Comparison of ENCODE assay signal across 1 cellular context in genomic region chr1:154628122-154628405, GRCh38.
A peak's percentile ranks its signal among the peaks of the same experiment; 100 is the strongest.
TF ChIP-seq lines count a peak whose summit lies in the region.

No MANE protein-coding gene starts in this region.

TF ChIP-seq in K562, 482 proteins besides CTCF, POLR2A, EP300 and RAD21 (continued from another document and continues in another):
- TF ChIP-seq TRIM25 (IDR thresholded peaks at IDR 0.05; ENCODE audit: borderline replicate concordance) (no peak), ATF7 (IDR thresholded peaks at IDR 0.05) (no peak), HNRNPLL (IDR thresholded peaks at IDR 0.05; ENCODE audit: low read depth, low read length, poor library complexity, severe bottlenecking) (no peak), NR2C2 (CRISPR knock-in tag; IDR thresholded peaks at IDR 0.05) (no peak), NR2C2 (tag; IDR thresholded peaks at IDR 0.05) (0 out of 2 replicates have a peak, but pooled peaks have one; percentile 19), ZBTB40 (IDR thresholded peaks at IDR 0.05) (0 out of 2 replicates have a peak, but pooled peaks have one; percentile 65), ZBTB40 (CRISPR knock-in tag; IDR thresholded peaks at IDR 0.05) (no peak), HMG20B (CRISPR knock-in tag; IDR thresholded peaks at IDR 0.05) (no peak), LCOR (CRISPR knock-in tag; IDR thresholded peaks at IDR 0.05) (no peak), ELF4 (CRISPR knock-in tag; IDR thresholded peaks at IDR 0.05) (no peak), MTA2 (IDR thresholded peaks at IDR 0.05; ENCODE audit: low read depth) (no peak), GATAD2B (IDR thresholded peaks at IDR 0.05; ENCODE audit: borderline replicate concordance) (no peak), CEBPG (CRISPR knock-in tag; IDR thresholded peaks at IDR 0.05) (no peak), CEBPG (tag; conservative IDR thresholded peaks at IDR 0.05 in 1 of 2, IDR thresholded peaks at IDR 0.05 in 1 of 2) (0 out of 4 replicates have a peak, but pooled peaks of 1 of the 2 experiments have one; percentile 26), MYNN (IDR thresholded peaks at IDR 0.05) (no peak), MYNN (CRISPR knock-in tag; IDR thresholded peaks at IDR 0.05) (no peak), ZMIZ1 (IDR thresholded peaks at IDR 0.05; ENCODE audit: low read depth in 2 of 2, low read length in 2 of 2) (no peak), HDAC2 (IDR thresholded peaks at IDR 0.05) (peak; percentile 55; the same call in 1 of the 2 replicates), BRD9 (IDR thresholded peaks at IDR 0.05; ENCODE audit: low read depth, partially characterized antibody) (peak; percentile 39), CBX5 (IDR thresholded peaks at IDR 0.05; ENCODE audit: borderline replicate concordance, low read depth) (0 out of 2 replicates have a peak, but pooled peaks have one; percentile 6)
- TF ChIP-seq, protein P1, sequence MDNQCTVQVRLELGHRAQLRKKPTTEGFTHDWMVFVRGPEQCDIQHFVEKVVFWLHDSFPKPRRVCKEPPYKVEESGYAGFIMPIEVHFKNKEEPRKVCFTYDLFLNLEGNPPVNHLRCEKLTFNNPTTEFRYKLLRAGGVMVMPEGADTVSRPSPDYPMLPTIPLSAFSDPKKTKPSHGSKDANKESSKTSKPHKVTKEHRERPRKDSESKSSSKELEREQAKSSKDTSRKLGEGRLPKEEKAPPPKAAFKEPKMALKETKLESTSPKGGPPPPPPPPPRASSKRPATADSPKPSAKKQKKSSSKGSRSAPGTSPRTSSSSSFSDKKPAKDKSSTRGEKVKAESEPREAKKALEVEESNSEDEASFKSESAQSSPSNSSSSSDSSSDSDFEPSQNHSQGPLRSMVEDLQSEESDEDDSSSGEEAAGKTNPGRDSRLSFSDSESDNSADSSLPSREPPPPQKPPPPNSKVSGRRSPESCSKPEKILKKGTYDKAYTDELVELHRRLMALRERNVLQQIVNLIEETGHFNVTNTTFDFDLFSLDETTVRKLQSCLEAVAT (IDR thresholded peaks at IDR 0.05), result peak in 1 of 2 experiments; percentile 70; a peak in 1 of 4 replicates
- TF ChIP-seq, protein P2, sequence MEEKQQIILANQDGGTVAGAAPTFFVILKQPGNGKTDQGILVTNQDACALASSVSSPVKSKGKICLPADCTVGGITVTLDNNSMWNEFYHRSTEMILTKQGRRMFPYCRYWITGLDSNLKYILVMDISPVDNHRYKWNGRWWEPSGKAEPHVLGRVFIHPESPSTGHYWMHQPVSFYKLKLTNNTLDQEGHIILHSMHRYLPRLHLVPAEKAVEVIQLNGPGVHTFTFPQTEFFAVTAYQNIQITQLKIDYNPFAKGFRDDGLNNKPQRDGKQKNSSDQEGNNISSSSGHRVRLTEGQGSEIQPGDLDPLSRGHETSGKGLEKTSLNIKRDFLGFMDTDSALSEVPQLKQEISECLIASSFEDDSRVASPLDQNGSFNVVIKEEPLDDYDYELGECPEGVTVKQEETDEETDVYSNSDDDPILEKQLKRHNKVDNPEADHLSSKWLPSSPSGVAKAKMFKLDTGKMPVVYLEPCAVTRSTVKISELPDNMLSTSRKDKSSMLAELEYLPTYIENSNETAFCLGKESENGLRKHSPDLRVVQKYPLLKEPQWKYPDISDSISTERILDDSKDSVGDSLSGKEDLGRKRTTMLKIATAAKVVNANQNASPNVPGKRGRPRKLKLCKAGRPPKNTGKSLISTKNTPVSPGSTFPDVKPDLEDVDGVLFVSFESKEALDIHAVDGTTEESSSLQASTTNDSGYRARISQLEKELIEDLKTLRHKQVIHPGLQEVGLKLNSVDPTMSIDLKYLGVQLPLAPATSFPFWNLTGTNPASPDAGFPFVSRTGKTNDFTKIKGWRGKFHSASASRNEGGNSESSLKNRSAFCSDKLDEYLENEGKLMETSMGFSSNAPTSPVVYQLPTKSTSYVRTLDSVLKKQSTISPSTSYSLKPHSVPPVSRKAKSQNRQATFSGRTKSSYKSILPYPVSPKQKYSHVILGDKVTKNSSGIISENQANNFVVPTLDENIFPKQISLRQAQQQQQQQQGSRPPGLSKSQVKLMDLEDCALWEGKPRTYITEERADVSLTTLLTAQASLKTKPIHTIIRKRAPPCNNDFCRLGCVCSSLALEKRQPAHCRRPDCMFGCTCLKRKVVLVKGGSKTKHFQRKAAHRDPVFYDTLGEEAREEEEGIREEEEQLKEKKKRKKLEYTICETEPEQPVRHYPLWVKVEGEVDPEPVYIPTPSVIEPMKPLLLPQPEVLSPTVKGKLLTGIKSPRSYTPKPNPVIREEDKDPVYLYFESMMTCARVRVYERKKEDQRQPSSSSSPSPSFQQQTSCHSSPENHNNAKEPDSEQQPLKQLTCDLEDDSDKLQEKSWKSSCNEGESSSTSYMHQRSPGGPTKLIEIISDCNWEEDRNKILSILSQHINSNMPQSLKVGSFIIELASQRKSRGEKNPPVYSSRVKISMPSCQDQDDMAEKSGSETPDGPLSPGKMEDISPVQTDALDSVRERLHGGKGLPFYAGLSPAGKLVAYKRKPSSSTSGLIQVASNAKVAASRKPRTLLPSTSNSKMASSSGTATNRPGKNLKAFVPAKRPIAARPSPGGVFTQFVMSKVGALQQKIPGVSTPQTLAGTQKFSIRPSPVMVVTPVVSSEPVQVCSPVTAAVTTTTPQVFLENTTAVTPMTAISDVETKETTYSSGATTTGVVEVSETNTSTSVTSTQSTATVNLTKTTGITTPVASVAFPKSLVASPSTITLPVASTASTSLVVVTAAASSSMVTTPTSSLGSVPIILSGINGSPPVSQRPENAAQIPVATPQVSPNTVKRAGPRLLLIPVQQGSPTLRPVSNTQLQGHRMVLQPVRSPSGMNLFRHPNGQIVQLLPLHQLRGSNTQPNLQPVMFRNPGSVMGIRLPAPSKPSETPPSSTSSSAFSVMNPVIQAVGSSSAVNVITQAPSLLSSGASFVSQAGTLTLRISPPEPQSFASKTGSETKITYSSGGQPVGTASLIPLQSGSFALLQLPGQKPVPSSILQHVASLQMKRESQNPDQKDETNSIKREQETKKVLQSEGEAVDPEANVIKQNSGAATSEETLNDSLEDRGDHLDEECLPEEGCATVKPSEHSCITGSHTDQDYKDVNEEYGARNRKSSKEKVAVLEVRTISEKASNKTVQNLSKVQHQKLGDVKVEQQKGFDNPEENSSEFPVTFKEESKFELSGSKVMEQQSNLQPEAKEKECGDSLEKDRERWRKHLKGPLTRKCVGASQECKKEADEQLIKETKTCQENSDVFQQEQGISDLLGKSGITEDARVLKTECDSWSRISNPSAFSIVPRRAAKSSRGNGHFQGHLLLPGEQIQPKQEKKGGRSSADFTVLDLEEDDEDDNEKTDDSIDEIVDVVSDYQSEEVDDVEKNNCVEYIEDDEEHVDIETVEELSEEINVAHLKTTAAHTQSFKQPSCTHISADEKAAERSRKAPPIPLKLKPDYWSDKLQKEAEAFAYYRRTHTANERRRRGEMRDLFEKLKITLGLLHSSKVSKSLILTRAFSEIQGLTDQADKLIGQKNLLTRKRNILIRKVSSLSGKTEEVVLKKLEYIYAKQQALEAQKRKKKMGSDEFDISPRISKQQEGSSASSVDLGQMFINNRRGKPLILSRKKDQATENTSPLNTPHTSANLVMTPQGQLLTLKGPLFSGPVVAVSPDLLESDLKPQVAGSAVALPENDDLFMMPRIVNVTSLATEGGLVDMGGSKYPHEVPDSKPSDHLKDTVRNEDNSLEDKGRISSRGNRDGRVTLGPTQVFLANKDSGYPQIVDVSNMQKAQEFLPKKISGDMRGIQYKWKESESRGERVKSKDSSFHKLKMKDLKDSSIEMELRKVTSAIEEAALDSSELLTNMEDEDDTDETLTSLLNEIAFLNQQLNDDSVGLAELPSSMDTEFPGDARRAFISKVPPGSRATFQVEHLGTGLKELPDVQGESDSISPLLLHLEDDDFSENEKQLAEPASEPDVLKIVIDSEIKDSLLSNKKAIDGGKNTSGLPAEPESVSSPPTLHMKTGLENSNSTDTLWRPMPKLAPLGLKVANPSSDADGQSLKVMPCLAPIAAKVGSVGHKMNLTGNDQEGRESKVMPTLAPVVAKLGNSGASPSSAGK (IDR thresholded peaks at IDR 0.05), result peak; percentile 5; the same call in 1 of the 2 replicates
